In the genomic region with DNA sequence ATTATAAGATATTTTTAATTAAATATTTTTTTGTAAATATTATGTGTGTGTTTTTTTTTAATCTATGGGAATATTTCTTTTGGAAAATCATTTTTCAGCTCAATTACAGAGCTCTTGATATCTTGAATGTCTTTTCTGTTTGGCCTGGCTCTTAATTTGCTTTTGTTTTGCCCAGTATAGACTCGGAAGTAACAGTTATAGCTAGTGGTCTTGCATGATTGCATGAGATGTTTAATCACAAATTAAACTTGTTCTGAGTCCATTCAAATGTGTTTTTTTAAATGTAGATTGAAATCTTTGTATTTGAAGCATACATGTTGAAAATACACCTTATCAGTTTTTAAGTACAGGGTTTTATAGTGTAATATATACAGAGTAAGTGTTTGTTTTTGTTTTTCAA, we compare ENCODE assay signal across 10 cellular contexts. TPM values are rescaled to one million over a fixed set of nuclear protein-coding genes. Genes with fewer than 3 reads are reported as not detected.
A peak's percentile ranks its signal among the peaks of the same experiment; 100 is the strongest.
DNase-seq lines count a peak whose midpoint lies in the region; ATAC-seq and TF ChIP-seq lines count a peak whose summit lies in the region.
"Had no signal": no experiment of that assay in that cellular context is flagged by ENCODE, and none has a peak within 500 bp of the region (broad histone marks: within the 10 kb centered on the region; RNA-seq: fewer than 3 reads in every experiment).

No MANE protein-coding gene starts in this region.

- H3K9ac ChIP-seq in mucosa of stomach (ENCODE audit: low read length) = peak overlapping the region; percentile 40

- peak overlapping the region; percentile 100 for H3K4me3 ChIP-seq in cardiac muscle cell
- peak overlapping the region in 54 of 59 donors; percentile 8 to 77 (median 64) for H3K4me3 ChIP-seq in dorsolateral prefrontal cortex
- no peak overlapping the region for H3K4me3 ChIP-seq in mucosa of stomach (ENCODE audit: low read length)
- peak overlapping the region; percentile 59 for H3K4me3 ChIP-seq in upper lobe of right lung

- H3K27me3 ChIP-seq in cardiac muscle cell (no peaks in the 10 kb centered on the region), dorsolateral prefrontal cortex (peaks cover 0 to 75% (median 24%) of the 10 kb centered on the region in 45 donors), mucosa of stomach (ENCODE audit: control insufficient read depth, insufficient read depth, low read length) (no peaks in the 10 kb centered on the region), upper lobe of right lung (peaks cover 12% of the 10 kb centered on the region)

- H3K4me1 ChIP-seq in cardiac muscle cell (ENCODE audit: low read depth) (peaks cover 44% of the 10 kb centered on the region), mucosa of stomach (ENCODE audit: control insufficient read depth, insufficient read depth, low read length) (no peaks in the 10 kb centered on the region), upper lobe of right lung (peaks cover 8% of the 10 kb centered on the region)

- intact Hi-C loops in left ventricle myocardium superior (cut with micrococcal nuclease) (no loop called here), dorsolateral prefrontal cortex (cut with DNase I) (loop anchor here in 1 of 2 donors (5.0 kb wide), 1 partner anchor 37 kb away; no protein-coding TSS in a partner anchor), upper lobe of right lung (cut with DNase I) (no loop called here)

- no peak for DNase-seq in cardiac muscle cell (ENCODE audit: low read depth in 1 of 2, low spot score in 1 of 2)
- DNase-seq in left ventricle myocardium superior = no peak
- DNase-seq in dorsolateral prefrontal cortex = no peak
- no peak for DNase-seq in upper lobe of right lung
- DNase-seq in stimulated activated CD4-positive, alpha-beta T cell treated with anti-CD3 and anti-CD28 coated beads, Interleukin-2, amount 100 ng/mL, for 48 hours = no peak
- DNase-seq: activated CD4-positive, alpha-beta T cell treated with anti-CD3 and anti-CD28 coated beads for 48 hours; Kasumi-1 had no signal

- ATAC-seq in left ventricle myocardium superior (no peak), upper lobe of right lung (no peak), HG02798 (IDR thresholded peaks at IDR 0.05; ENCODE audit: poor library complexity, unreplicated experiment) (no peak), HG02852 (IDR thresholded peaks at IDR 0.05; ENCODE audit: unreplicated experiment) (no peak)

- H3K36me3 ChIP-seq in cardiac muscle cell = peaks cover 8% of the 10 kb centered on the region
- no peaks in the 10 kb centered on the region for H3K36me3 ChIP-seq in mucosa of stomach (ENCODE audit: control insufficient read depth, insufficient read depth, low read length)
- H3K36me3 ChIP-seq in upper lobe of right lung = no peaks in the 10 kb centered on the region

- no peaks in the 10 kb centered on the region for H3K9me3 ChIP-seq in cardiac muscle cell (ENCODE audit: low read depth)
- no peaks in the 10 kb centered on the region for H3K9me3 ChIP-seq in mucosa of stomach (ENCODE audit: control insufficient read depth, low read length)
- no peaks in the 10 kb centered on the region for H3K9me3 ChIP-seq in upper lobe of right lung

- peak overlapping the region; percentile 97 for H3K27ac ChIP-seq in cardiac muscle cell
- H3K27ac ChIP-seq in dorsolateral prefrontal cortex = peak overlapping the region in 19 of 59 donors; percentile 1 to 88 (median 71)
- H3K27ac ChIP-seq in upper lobe of right lung = no peak overlapping the region

- TF ChIP-seq CTCF in cardiac muscle cell (IDR thresholded peaks at IDR 0.05; ENCODE audit: low read depth, low read length) (no peak), dorsolateral prefrontal cortex (IDR thresholded peaks at IDR 0.05 in 54 of 56, conservative IDR thresholded peaks at IDR 0.05 in 2 of 56; ENCODE audit: low read depth in 1 of 56, partially characterized antibody in 56 of 56) (no peak), upper lobe of right lung (IDR thresholded peaks at IDR 0.05) (no peak)

RNA-seq across cellular contexts. Expression of a gene that starts 2.6 kb away (rescaled TPM):
- total RNA-seq in cardiac muscle cell (196 and 265 TPM in 2 replicates), left ventricle myocardium superior (3.0 TPM), dorsolateral prefrontal cortex (100 to 1,000 TPM in 2 of 120 experiments, 10 to 100 TPM in 118; 11.2 to 125 (median 47.8) TPM), upper lobe of right lung (35.2 TPM)
- 312 and 349 TPM in 2 replicates for polyA plus RNA-seq in cardiac muscle cell
